In the genomic region with DNA sequence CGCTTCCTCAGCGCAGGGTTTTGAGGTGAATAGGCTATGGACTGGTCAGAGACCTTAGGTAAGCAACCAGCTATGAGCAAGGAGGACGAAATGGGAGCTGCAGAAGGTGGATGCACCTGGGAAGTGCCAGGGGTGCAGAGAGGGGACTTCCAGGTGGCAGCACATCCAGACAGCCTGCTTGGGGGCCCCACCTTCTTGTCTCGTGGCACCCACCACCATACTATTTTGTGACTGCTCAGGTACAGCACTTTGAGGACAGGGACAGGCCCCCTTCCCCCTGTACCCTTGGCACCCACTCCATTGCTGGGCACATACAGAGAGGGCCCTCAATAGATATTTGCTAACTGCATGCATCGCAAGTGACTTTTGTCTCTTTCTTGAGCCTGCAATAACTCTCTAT, we compare ENCODE assay signal across 2 cellular contexts.
TF ChIP-seq lines count a peak whose summit lies in the region.

No MANE protein-coding gene starts in this region.

TF ChIP-seq in IMR-90, 13 proteins besides CTCF, POLR2A, EP300 and RAD21:
- TF ChIP-seq, protein P1, sequence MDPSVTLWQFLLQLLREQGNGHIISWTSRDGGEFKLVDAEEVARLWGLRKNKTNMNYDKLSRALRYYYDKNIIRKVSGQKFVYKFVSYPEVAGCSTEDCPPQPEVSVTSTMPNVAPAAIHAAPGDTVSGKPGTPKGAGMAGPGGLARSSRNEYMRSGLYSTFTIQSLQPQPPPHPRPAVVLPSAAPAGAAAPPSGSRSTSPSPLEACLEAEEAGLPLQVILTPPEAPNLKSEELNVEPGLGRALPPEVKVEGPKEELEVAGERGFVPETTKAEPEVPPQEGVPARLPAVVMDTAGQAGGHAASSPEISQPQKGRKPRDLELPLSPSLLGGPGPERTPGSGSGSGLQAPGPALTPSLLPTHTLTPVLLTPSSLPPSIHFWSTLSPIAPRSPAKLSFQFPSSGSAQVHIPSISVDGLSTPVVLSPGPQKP (IDR thresholded peaks at IDR 0.05; ENCODE audit: borderline replicate concordance, low read depth, low read length) = no peak
- no peak for TF ChIP-seq CEBPB (IDR thresholded peaks at IDR 0.05; ENCODE audit: low read depth, low read length)

TF ChIP-seq in H1, 55 proteins besides CTCF, POLR2A, EP300 and RAD21:
- TF ChIP-seq SUZ12 (IDR thresholded peaks at IDR 0.05; ENCODE audit: low read length) (no peak), TAF1 (IDR thresholded peaks at IDR 0.05; ENCODE audit: low read depth, low read length) (no peak), TCF12 (IDR thresholded peaks at IDR 0.05; ENCODE audit: low read depth, low read length) (no peak), SIN3A (conservative IDR thresholded peaks at IDR 0.05 in 1 of 2, IDR thresholded peaks at IDR 0.05 in 1 of 2; ENCODE audit: low read depth in 1 of 2, low read length in 2 of 2) (no peak), GABPA (IDR thresholded peaks at IDR 0.05; ENCODE audit: borderline replicate concordance, insufficient read depth, low read length) (no peak), KDM4A (IDR thresholded peaks at IDR 0.05; ENCODE audit: low read depth, low read length, severe bottlenecking) (no peak), CHD1 (IDR thresholded peaks at IDR 0.05; ENCODE audit: low read depth, low read length) (no peak), FOSL1 (IDR thresholded peaks at IDR 0.05; ENCODE audit: insufficient read depth, low read depth, low read length) (no peak), SP2 (IDR thresholded peaks at IDR 0.05; ENCODE audit: low read length) (no peak), SAP30 (IDR thresholded peaks at IDR 0.05; ENCODE audit: insufficient read depth, insufficient replicate concordance, low read length) (no peak), JUN (IDR thresholded peaks at IDR 0.05; ENCODE audit: low read depth, low read length) (no peak)
- TF ChIP-seq, protein P2, sequence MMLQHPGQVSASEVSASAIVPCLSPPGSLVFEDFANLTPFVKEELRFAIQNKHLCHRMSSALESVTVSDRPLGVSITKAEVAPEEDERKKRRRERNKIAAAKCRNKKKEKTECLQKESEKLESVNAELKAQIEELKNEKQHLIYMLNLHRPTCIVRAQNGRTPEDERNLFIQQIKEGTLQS (IDR thresholded peaks at IDR 0.05; ENCODE audit: insufficient read depth, low read depth, low read length) = no peak
TF ChIP-seq in H1: peak in this region for 0.
